Comparison of ENCODE assay signal across 1 cellular context in the genomic region with DNA sequence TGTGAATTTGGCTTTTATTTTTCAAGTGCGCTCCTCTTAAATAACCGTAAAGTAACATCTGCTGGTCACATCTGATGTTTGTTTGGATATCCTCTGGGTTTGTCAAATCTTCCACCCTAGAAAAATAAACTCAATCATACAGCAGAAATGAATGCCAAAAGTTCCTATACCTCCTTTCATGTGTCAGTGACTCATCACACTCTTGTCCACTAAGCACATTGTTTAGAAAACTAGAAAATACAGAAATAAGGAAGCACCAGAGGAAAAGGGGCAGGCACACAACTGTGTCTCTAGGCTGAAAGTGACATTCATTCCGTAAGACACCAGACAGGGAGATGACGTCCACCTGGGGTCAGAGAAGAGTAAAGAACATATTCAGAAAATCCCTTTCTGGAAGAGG.
TF ChIP-seq lines count a peak whose summit lies in the region.

No MANE protein-coding gene starts in this region.

TF ChIP-seq in IMR-90, 13 proteins besides CTCF, POLR2A, EP300 and RAD21:
- peak; percentile 55 for TF ChIP-seq FOS (IDR thresholded peaks at IDR 0.05; ENCODE audit: low read depth, low read length)
- peak; percentile 55 for TF ChIP-seq MAFK (IDR thresholded peaks at IDR 0.05; ENCODE audit: low read depth, low read length)
